ENCODE assay signal across 12 cellular contexts in genomic region chr7:19773361-19773760, GRCh38. TPM values are rescaled to one million over a fixed set of nuclear protein-coding genes. Genes with fewer than 3 reads are reported as not detected.
DNase-seq lines count a peak whose midpoint lies in the region; ATAC-seq, FAIRE-seq and TF ChIP-seq lines count a peak whose summit lies in the region.
"Had no signal": no experiment of that assay in that cellular context is flagged by ENCODE, and none has a peak within 500 bp of the region (broad histone marks: within the 10 kb centered on the region; RNA-seq: fewer than 3 reads in every experiment).

Gene TMEM196 (minus strand): TSS chr7:19773617. CDS start chr7:19772696, 921 bp downstream.

- peak within 1 kb of the TSS; percentile 89 for H3K9ac ChIP-seq in neural cell (ENCODE audit: low read length)

- H3K4me2 ChIP-seq in A549 (peak within 1 kb of the TSS; percentile 99), neural cell (ENCODE audit: low read length) (peak within 1 kb of the TSS; percentile 74)

- H2AFZ ChIP-seq in neural cell (ENCODE audit: low read depth, low read length), result peak within 1 kb of the TSS; percentile 91

- CTCF ChIA-PET in A549 (lab: Yijun Ruan, JAX), result interaction anchor here (0.6 kb wide), 1 partner anchor 19 kb away, joined by 3 read pairs; no protein-coding TSS in a partner anchor

- POLR2A ChIA-PET in A549 (lab: Yijun Ruan, JAX), result no interaction called here

- no peaks in the 10 kb centered on the region for H3K36me3 ChIP-seq in neural cell (ENCODE audit: insufficient read depth, low read length)

- 0 out of 3 replicates have a peak, but pooled peaks cover 4% of the 10 kb centered on the region for H3K4me1 ChIP-seq in A549

- H3K9me3 ChIP-seq in A549 (no peaks in the 10 kb centered on the region), neural cell (ENCODE audit: low read length) (no peaks in the 10 kb centered on the region)

- no peaks in the 10 kb centered on the region for H4K20me1 ChIP-seq in neural cell (ENCODE audit: insufficient read depth)

- H3K4me3 ChIP-seq in A549, result peak within 1 kb of the TSS; percentile 43
- H3K4me3 ChIP-seq in epithelial cell of esophagus (ENCODE audit: low read length), result peak within 1 kb of the TSS; percentile 31
- H3K4me3 ChIP-seq in neural cell (ENCODE audit: low read length), result peak within 1 kb of the TSS; percentile 82

- H3K27me3 ChIP-seq in neural cell (ENCODE audit: insufficient read depth, low read depth, low read length), result peaks cover 13% of the 10 kb centered on the region

- H3K27ac ChIP-seq in A549 (0 out of 6 replicates have a peak within 1 kb of the TSS, but pooled peaks of 1 of the 2 experiments have one; percentile 7), neural cell (ENCODE audit: low read length) (peak within 1 kb of the TSS; percentile 87)
- H3K27ac ChIP-seq: C4-2B had no signal

- TF ChIP-seq RAD21 in A549 (conservative IDR thresholded peaks at IDR 0.05 in 1 of 2, IDR thresholded peaks at IDR 0.05 in 1 of 2) (no peak), neural cell (conservative IDR thresholded peaks at IDR 0.05) (peak; percentile 36)

- H3K9me2 ChIP-seq in neural cell (ENCODE audit: insufficient read depth, low read length), result no peaks in the 10 kb centered on the region

- TF ChIP-seq EP300 in A549 (IDR thresholded peaks at IDR 0.05), result no peak
- TF ChIP-seq EP300 in neural cell (conservative IDR thresholded peaks at IDR 0.05; ENCODE audit: poor library complexity, severe bottlenecking), result no peak

- H3F3A ChIP-seq in neural cell (ENCODE audit: insufficient read depth, low read length, poor library complexity, severe bottlenecking), result no peaks in the 10 kb centered on the region

- DNase-seq in A549 (ENCODE audit: low read depth in 1 of 2, low spot score in 1 of 2), result no peak
- peak; percentile 36 for DNase-seq in NCI-H345 (lab: John Stamatoyannopoulos, UW)
- no peak for DNase-seq in epithelial cell of esophagus (ENCODE audit: low read depth)
- no peak for DNase-seq in HuH-7.5 (ENCODE audit: low spot score)
- no peak for DNase-seq in HTR-8/SVneo (ENCODE audit: insufficient read length, low spot score)
- DNase-seq in stimulated activated CD4-positive, alpha-beta T cell treated with anti-CD3 and anti-CD28 coated beads, Interleukin-4, amount 100 ng/mL, for 4 hours, result no peak
- DNase-seq: activated CD4-positive, alpha-beta T cell treated with anti-CD3 and anti-CD28 coated beads, Interleukin-2, amount 50 U/mL, for 4 hours; Karpas-422 had no signal

- FAIRE-seq in A549 (lab: Jason Lieb, UNC) (no peak), HTR-8/SVneo (lab: Jason Lieb, UNC) (no peak)
- FAIRE-seq: GM18507 had no signal

- H3K79me2 ChIP-seq in neural cell (replicated peaks; ENCODE audit: insufficient read depth, low read length), result peaks cover 31% of the 10 kb centered on the region

- no peak for TF ChIP-seq POLR2A in A549 (IDR thresholded peaks at IDR 0.05; ENCODE audit: low read length)

- WGBS in A549 (ENCODE audit: missing lambda C conversion rate), result 59% methylated on average over 20 of the region's 20 CpGs

- no peak for TF ChIP-seq CTCF in A549 (IDR thresholded peaks at IDR 0.05)
- TF ChIP-seq CTCF in epithelial cell of esophagus (IDR thresholded peaks at IDR 0.05; ENCODE audit: insufficient read depth, low read depth, low read length, missing control alignments), result no peak
- peak; percentile 40 for TF ChIP-seq CTCF in neural cell (IDR thresholded peaks at IDR 0.05; ENCODE audit: poor library complexity, severe bottlenecking)

- ATAC-seq in A549 (no peak), GM18909 (IDR thresholded peaks at IDR 0.05; ENCODE audit: poor library complexity, unreplicated experiment) (no peak)

TF ChIP-seq in A549, 52 proteins besides CTCF, POLR2A, EP300 and RAD21:
- TF ChIP-seq, protein P1, sequence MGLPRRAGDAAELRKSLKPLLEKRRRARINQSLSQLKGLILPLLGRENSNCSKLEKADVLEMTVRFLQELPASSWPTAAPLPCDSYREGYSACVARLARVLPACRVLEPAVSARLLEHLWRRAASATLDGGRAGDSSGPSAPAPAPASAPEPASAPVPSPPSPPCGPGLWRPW (IDR thresholded peaks at IDR 0.05), result no peak
- TF ChIP-seq, protein P2, sequence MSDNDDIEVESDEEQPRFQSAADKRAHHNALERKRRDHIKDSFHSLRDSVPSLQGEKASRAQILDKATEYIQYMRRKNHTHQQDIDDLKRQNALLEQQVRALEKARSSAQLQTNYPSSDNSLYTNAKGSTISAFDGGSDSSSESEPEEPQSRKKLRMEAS (IDR thresholded peaks at IDR 0.05), result no peak
- no peak for TF ChIP-seq SREBF2 (IDR thresholded peaks at IDR 0.05)

TF ChIP-seq in neural cell, 6 proteins besides CTCF, POLR2A, EP300 and RAD21:
- peak; percentile 70 for TF ChIP-seq POLR2AphosphoS5 (IDR thresholded peaks at IDR 0.05)
- TF ChIP-seq TAF1 (IDR thresholded peaks at IDR 0.05; ENCODE audit: low read depth), result peak; percentile 20
- TF ChIP-seq REST (IDR thresholded peaks at IDR 0.05; ENCODE audit: borderline replicate concordance), result peak; percentile 15
- TF ChIP-seq MXI1 (conservative IDR thresholded peaks at IDR 0.05; ENCODE audit: poor library complexity, severe bottlenecking), result no peak
- TF ChIP-seq EZH2 (IDR thresholded peaks at IDR 0.05; ENCODE audit: borderline replicate concordance, insufficient read depth, low read length, poor library complexity, severe bottlenecking), result no peak
- peak; percentile 24 for TF ChIP-seq SMC3 (conservative IDR thresholded peaks at IDR 0.05; ENCODE audit: poor library complexity)

RNA-seq across cellular contexts. Expression of gene TMEM196, which starts in this region (rescaled TPM):
- polyA plus RNA-seq in A549 (2011; rRNA removed) (not detected in 2 replicates), A549 (2017; fragmentation: RNase III; extraction: RNeasy Plus Mini Kit Qiagen cat#74134 plus additional on column Dnase treatment) (not detected in 3 replicates), neural cell (30.3 and 35.7 TPM in 2 replicates)
- not detected in 2 replicates for polyA plus RNA-seq in A549 (2012; cell fraction: cytosol; rRNA removed)
- not detected in 2 replicates for polyA plus RNA-seq in A549 (2012; cell fraction: nucleus; rRNA removed)
- not detected in 2 replicates for polyA minus RNA-seq in A549 (2011; rRNA and poly(A)+ RNA removed)
- polyA minus RNA-seq in neural cell, result 48.5 and 54.6 TPM in 2 replicates

Comparison
In these comparisons a context has a peak if more than half of its experiments do, and no peak if none do; other contexts are left out.
1. RNA of gene TMEM196 (polyA plus RNA-seq): 30.3 to 35.7 TPM in neural cell; not detected in A549; every median in the first group is over 10 times any median in the second.
2. H3K4me3 ChIP-seq: peak in every context shown above with its lines; median percentile 82 in neural cell; 43 in A549; 31 in epithelial cell of esophagus.